10 cellular contexts compared by ENCODE assay signal in genomic region chr15:48336940-48337339, GRCh38. TPM values are rescaled to one million over a fixed set of nuclear protein-coding genes. Genes with fewer than 3 reads are reported as not detected.
DNase-seq lines count a peak whose midpoint lies in the region; ATAC-seq and TF ChIP-seq lines count a peak whose summit lies in the region.
"Had no signal": no experiment of that assay in that cellular context is flagged by ENCODE, and none has a peak within 500 bp of the region (broad histone marks: within the 10 kb centered on the region; RNA-seq: fewer than 3 reads in every experiment).

No MANE protein-coding gene starts in this region.

- H3K27ac Mint-ChIP-seq in MCF 10A (ENCODE audit: low read depth, unreplicated experiment), result no peak overlapping the region
- peak overlapping the region; percentile 65 for H3K27ac Mint-ChIP-seq in stimulated activated naive CD8-positive, alpha-beta T cell treated with anti-CD3 and anti-CD28 coated beads, Interleukin-15, Interleukin-2, amounts not matched to agents 100 ng/mL and 50 ng/mL, for 24 hours

- peak; percentile 21 for DNase-seq in MCF 10A (ENCODE audit: unreplicated experiment)
- no peak for DNase-seq in breast epithelium (ENCODE audit: low spot score in 2 of 2)
- DNase-seq in M059J (ENCODE audit: low read depth), result peak; percentile 23
- peak; percentile 32 for DNase-seq in dermis blood vessel endothelial cell
- DNase-seq in NOMO-1 treated with DMSO at 0.1 percent for 48 hours (lab: John Stamatoyannopoulos, UW; ENCODE audit: unreplicated experiment), result no peak
- DNase-seq: cerebellar nuclear complex, T-helper 1 cell had no signal

- no peaks in the 10 kb centered on the region for H3K9me3 Mint-ChIP-seq in MCF 10A (ENCODE audit: unreplicated experiment)
- no peaks in the 10 kb centered on the region for H3K9me3 Mint-ChIP-seq in stimulated activated naive CD8-positive, alpha-beta T cell treated with anti-CD3 and anti-CD28 coated beads, Interleukin-15, Interleukin-2, amounts not matched to agents 100 ng/mL and 50 ng/mL, for 24 hours

- ATAC-seq in HG02973 (IDR thresholded peaks at IDR 0.05; ENCODE audit: unreplicated experiment), result no peak
- ATAC-seq in GM18870 (IDR thresholded peaks at IDR 0.05; ENCODE audit: unreplicated experiment), result no peak

- H3K27me3 Mint-ChIP-seq in MCF 10A (ENCODE audit: insufficient read depth, unreplicated experiment), result no peaks in the 10 kb centered on the region
- no peaks in the 10 kb centered on the region for H3K27me3 Mint-ChIP-seq in stimulated activated naive CD8-positive, alpha-beta T cell treated with anti-CD3 and anti-CD28 coated beads, Interleukin-15, Interleukin-2, amounts not matched to agents 100 ng/mL and 50 ng/mL, for 24 hours

- no peaks in the 10 kb centered on the region for H3K9me3 ChIP-seq in breast epithelium

- CTCF ChIA-PET in MCF 10A (lab: Yijun Ruan, JAX), result interaction anchor here (0.7 to 1.8 kb wide), 4 partner anchors 12 to 520 kb away, joined by 3 to 17 read pairs (median 4); no protein-coding TSS in a partner anchor

- H3K4me1 Mint-ChIP-seq in MCF 10A (ENCODE audit: insufficient read depth, unreplicated experiment), result peaks cover 18% of the 10 kb centered on the region
- peaks cover 51% of the 10 kb centered on the region for H3K4me1 Mint-ChIP-seq in stimulated activated naive CD8-positive, alpha-beta T cell treated with anti-CD3 and anti-CD28 coated beads, Interleukin-15, Interleukin-2, amounts not matched to agents 100 ng/mL and 50 ng/mL, for 24 hours (ENCODE audit: low read depth)

- TF ChIP-seq POLR2A in breast epithelium (IDR thresholded peaks at IDR 0.05), result no peak

- H3K36me3 Mint-ChIP-seq in MCF 10A (ENCODE audit: insufficient read depth, unreplicated experiment), result peaks cover 41% of the 10 kb centered on the region
- H3K36me3 Mint-ChIP-seq in stimulated activated naive CD8-positive, alpha-beta T cell treated with anti-CD3 and anti-CD28 coated beads, Interleukin-15, Interleukin-2, amounts not matched to agents 100 ng/mL and 50 ng/mL, for 24 hours (ENCODE audit: low read depth), result peaks cover 79% of the 10 kb centered on the region

- H3K27ac ChIP-seq in breast epithelium, result no peak overlapping the region

- BruUV-seq in MCF 10A (replicated peaks; lab: Mats Ljungman, UMichigan), result no TSS peak

- peaks cover 6% of the 10 kb centered on the region for H3K36me3 ChIP-seq in breast epithelium

- H3K4me3 Mint-ChIP-seq in MCF 10A (ENCODE audit: unreplicated experiment), result no peak overlapping the region
- peak overlapping the region; percentile 41 for H3K4me3 Mint-ChIP-seq in stimulated activated naive CD8-positive, alpha-beta T cell treated with anti-CD3 and anti-CD28 coated beads, Interleukin-15, Interleukin-2, amounts not matched to agents 100 ng/mL and 50 ng/mL, for 24 hours

- H3K27me3 ChIP-seq in breast epithelium, result no peaks in the 10 kb centered on the region

- POLR2A ChIA-PET in MCF 10A (lab: Yijun Ruan, JAX), result interaction anchor here (1.6 kb wide), 1 partner anchor 15 kb away, joined by 4 read pairs; no protein-coding TSS in a partner anchor

- peaks cover 0 to 7% of the 10 kb centered on the region in 2 donors for H3K4me1 ChIP-seq in breast epithelium

- no peak overlapping the region for H3K4me3 ChIP-seq in breast epithelium

- no peak for TF ChIP-seq CTCF in MCF 10A (IDR thresholded peaks at IDR 0.05; ENCODE audit: unreplicated experiment)
- no peak for TF ChIP-seq CTCF in breast epithelium (IDR thresholded peaks at IDR 0.05)

- intact Hi-C loops in MCF 10A (cut with micrococcal nuclease) (no loop called here), breast epithelium (cut with DNase I; ENCODE audit: low total_unique reads) (no loop called here)

RNA-seq across cellular contexts. Expression of gene DUT, which starts 5.7 kb away (rescaled TPM):
- 54.0 and 81.1 TPM in 2 replicates for total RNA-seq in MCF 10A (2022)
- total RNA-seq in breast epithelium, result 100 to 1,000 TPM; 101 to 105 (median 105) TPM
- 80.2 and 86.7 TPM in 2 replicates for total RNA-seq in M059J (2014; rRNA removed; shearing (Covaris generic))
- 49.8 and 58.4 TPM in 2 replicates for total RNA-seq in dermis blood vessel endothelial cell

Comparison
In these comparisons a context has a peak if more than half of its experiments do, and no peak if none do; other contexts are left out.
1. DNase-seq: peak in MCF 10A (single experiment), M059J (single experiment) and dermis blood vessel endothelial cell (single experiment); none in breast epithelium (0 of 2) and NOMO-1 treated with DMSO at 0.1 percent for 48 hours (single experiment).